In genomic region chr17:61401280-61402072, GRCh38 we compare ENCODE assay signal across 10 cellular contexts. TPM values are rescaled to one million over a fixed set of nuclear protein-coding genes. Genes with fewer than 3 reads are reported as not detected.
DNase-seq lines count a peak whose midpoint lies in the region; ATAC-seq and TF ChIP-seq lines count a peak whose summit lies in the region.
"Had no signal": no experiment of that assay in that cellular context is flagged by ENCODE, and none has a peak within 500 bp of the region (broad histone marks: within the 10 kb centered on the region; RNA-seq: fewer than 3 reads in every experiment).

No MANE protein-coding gene starts in this region.

- H2AFZ ChIP-seq in PC-3 (ENCODE audit: low read length), result peak overlapping the region; percentile 70
- H2AFZ ChIP-seq in neuronal stem cell (ENCODE audit: low read length), result peak overlapping the region; percentile 79

- no peaks in the 10 kb centered on the region for H3K27me3 ChIP-seq in AG04450 (ENCODE audit: control insufficient read depth, insufficient read depth, low read length)
- no peaks in the 10 kb centered on the region for H3K27me3 ChIP-seq in PC-3 (ENCODE audit: low read length)
- peaks cover 0 to 47% of the 10 kb centered on the region in 2 donors for H3K27me3 ChIP-seq in esophagus (ENCODE audit: control insufficient read depth in 1 of 2, insufficient read depth in 2 of 2, low read length in 2 of 2)
- H3K27me3 ChIP-seq in neuronal stem cell (ENCODE audit: control insufficient read depth in 3 of 3, insufficient read depth in 3 of 3, low read depth in 1 of 3, low read length in 3 of 3), result peaks cover 88 to 100% (median 92%) of the 10 kb centered on the region in 3 experiments

- H2BK15ac ChIP-seq in neuronal stem cell (ENCODE audit: low read length), result no peak overlapping the region

- H4K91ac ChIP-seq in neuronal stem cell (ENCODE audit: low read depth, low read length, poor library complexity), result no peak overlapping the region

- H3K9ac ChIP-seq in PC-3 (ENCODE audit: low read length), result peak overlapping the region; percentile 26
- H3K9ac ChIP-seq in neuronal stem cell (ENCODE audit: low read depth, low read length, poor library complexity), result peak overlapping the region; percentile 17

- H3K27ac ChIP-seq in AG04450 (ENCODE audit: low read depth, low read length) (peak overlapping the region; percentile 90), PC-3 (ENCODE audit: low read length) (no peak overlapping the region), esophagus (ENCODE audit: low read depth in 2 of 2, low read length in 1 of 2) (peak overlapping the region; percentile 69 to 77), neuronal stem cell (replicated peaks; ENCODE audit: low read length) (no peak overlapping the region)

- H3K23ac ChIP-seq in neuronal stem cell (ENCODE audit: low read depth, low read length, poor library complexity), result peak overlapping the region; percentile 52

- no peak for ATAC-seq in PC-3
- ATAC-seq in GM19351 (IDR thresholded peaks at IDR 0.05; ENCODE audit: unreplicated experiment), result no peak
- ATAC-seq in HG03469 (IDR thresholded peaks at IDR 0.05; ENCODE audit: unreplicated experiment), result no peak
- ATAC-seq in HG03095 (IDR thresholded peaks at IDR 0.05; ENCODE audit: unreplicated experiment), result no peak
- ATAC-seq in GM21447 (IDR thresholded peaks at IDR 0.05; ENCODE audit: unreplicated experiment), result no peak

- H3K36me3 ChIP-seq in PC-3 (ENCODE audit: low read depth, low read length) (no peaks in the 10 kb centered on the region), esophagus (ENCODE audit: control insufficient read depth in 2 of 2, insufficient read depth in 2 of 2, low read length in 1 of 2) (no peaks in the 10 kb centered on the region), neuronal stem cell (replicated peaks in 1 of 2; ENCODE audit: control insufficient read depth in 2 of 2, insufficient read depth in 2 of 2, low read length in 2 of 2) (no peaks in the 10 kb centered on the region)

- BruUV-seq in PC-3 (replicated peaks; lab: Mats Ljungman, UMichigan), result no TSS peak

- no peak overlapping the region for H3K14ac ChIP-seq in neuronal stem cell (ENCODE audit: low read length)

- H2BK120ac ChIP-seq in neuronal stem cell (ENCODE audit: low read depth, low read length), result no peak overlapping the region

- H2AK5ac ChIP-seq in neuronal stem cell (ENCODE audit: low read depth, low read length), result no peak overlapping the region

- peak overlapping the region; percentile 11 for H3K18ac ChIP-seq in neuronal stem cell (ENCODE audit: low read length)

- H3K4me1 ChIP-seq in PC-3 (ENCODE audit: insufficient read depth, low read length), result peaks cover 20% of the 10 kb centered on the region
- peaks cover 30 to 33% of the 10 kb centered on the region in 2 donors for H3K4me1 ChIP-seq in esophagus (ENCODE audit: control insufficient read depth in 2 of 2, insufficient read depth in 2 of 2, low read length in 1 of 2)
- peaks cover 12 to 13% of the 10 kb centered on the region in 2 donors for H3K4me1 ChIP-seq in neuronal stem cell (ENCODE audit: control insufficient read depth in 2 of 2, insufficient read depth in 1 of 2, low read depth in 1 of 2, low read length in 2 of 2)

- H3K79me1 ChIP-seq in neuronal stem cell (ENCODE audit: low read depth, low read length), result peaks cover 4% of the 10 kb centered on the region

- CTCF ChIA-PET in AG04450 (lab: Charles Lee), result interaction anchor here (0.7 to 1.0 kb wide), 2 partner anchors 12 to 400 kb away, joined by 3 to 5 read pairs; no protein-coding TSS in a partner anchor
- CTCF ChIA-PET in PC-3 (lab: Charles Lee), result interaction anchor here (0.5 to 0.6 kb wide), 2 partner anchors 42 to 649 kb away, joined by 3 read pairs; no protein-coding TSS in a partner anchor

- 27 to 45% methylated on average over 29 of the region's 29 CpGs for WGBS in esophagus, 2 donors
- WGBS in neuronal stem cell (ENCODE audit: extremely low coverage in 2 of 2, insufficient read length in 2 of 2, insufficient replicate concordance in 1 of 2), 2 donors, result no CpG with 5 or more reads among the region's 29 CpGs

- no peak overlapping the region for H2BK5ac ChIP-seq in neuronal stem cell (ENCODE audit: low read length)

- no peak overlapping the region for H4K8ac ChIP-seq in neuronal stem cell (ENCODE audit: low read depth, low read length)

- H3K4me2 ChIP-seq in PC-3 (ENCODE audit: low read length) (peak overlapping the region; percentile 94), neuronal stem cell (ENCODE audit: insufficient read depth, low read length, poor library complexity, severe bottlenecking) (no peak overlapping the region)

- H3F3A ChIP-seq in PC-3 (ENCODE audit: low read length, unreplicated experiment), result no peaks in the 10 kb centered on the region

- TF ChIP-seq CTCF in AG04450 (IDR thresholded peaks at IDR 0.05; ENCODE audit: low read depth, low read length) (no peak), PC-3 (conservative IDR thresholded peaks at IDR 0.05; ENCODE audit: low read depth, low read length) (no peak)

- H3K4me3 ChIP-seq in AG04450 (ENCODE audit: low read depth, low read length) (peak overlapping the region; percentile 98), PC-3 (ENCODE audit: low read length) (peak overlapping the region; percentile 72), esophagus (ENCODE audit: low read depth in 1 of 2, low read length in 2 of 2) (peak overlapping the region; percentile 51 to 54), neuronal stem cell (ENCODE audit: low read length in 2 of 2) (no peak overlapping the region)

- no peaks in the 10 kb centered on the region for H4K20me1 ChIP-seq in PC-3 (ENCODE audit: low read length)

- intact Hi-C loops in PC-3 (cut with micrococcal nuclease), result loop anchor here (2.0 kb wide), 1 partner anchor 431 kb away; no protein-coding TSS in a partner anchor

- no peaks in the 10 kb centered on the region; the same call in 1 of the 2 replicates for H3K9me3 ChIP-seq in AG04450 (ENCODE audit: control insufficient read depth, insufficient read depth, low read length)
- no peaks in the 10 kb centered on the region for H3K9me3 ChIP-seq in PC-3 (ENCODE audit: low read length)
- peaks cover 0 to 3% of the 10 kb centered on the region in 2 donors for H3K9me3 ChIP-seq in esophagus (ENCODE audit: control insufficient read depth in 2 of 2, insufficient read depth in 1 of 2, low read depth in 1 of 2, low read length in 1 of 2)
- H3K9me3 ChIP-seq in neuronal stem cell (replicated peaks in 1 of 2; ENCODE audit: control insufficient read depth in 2 of 2, insufficient read depth in 1 of 2, low read depth in 1 of 2, low read length in 2 of 2), result peaks cover 3 to 6% of the 10 kb centered on the region in 2 donors

- peaks cover 20% of the 10 kb centered on the region for H3K79me2 ChIP-seq in PC-3 (ENCODE audit: low read length)

- no peak overlapping the region for H2BK12ac ChIP-seq in neuronal stem cell (ENCODE audit: low read length)

- no peak overlapping the region for H3K4ac ChIP-seq in neuronal stem cell (ENCODE audit: low read length)

- DNase-seq in AG04450 (ENCODE audit: low read depth, low spot score) (no peak), PC-3 (no peak), neuronal stem cell (ENCODE audit: low spot score) (no peak)
- DNase-seq: NCI-H1417 had no signal

- H3K9me2 ChIP-seq in PC-3 (replicated peaks; ENCODE audit: low read length), result no peaks in the 10 kb centered on the region

- POLR2A ChIA-PET in AG04450 (lab: Yijun Ruan, JAX), result interaction anchor here (0.6 to 3.6 kb wide), 4 partner anchors 9 to 1558 kb away, joined by 4 to 27 read pairs (median 5); no protein-coding TSS in a partner anchor
- POLR2A ChIA-PET in PC-3 (lab: Charles Lee; ENCODE audit: unreplicated experiment), result no interaction called here

RNA-seq across cellular contexts. Expression of gene TBX2, which starts 1.8 kb away (rescaled TPM):
- 18.3 and 22.0 TPM in 2 replicates for polyA plus RNA-seq in AG04450 (2011; rRNA removed)
- polyA minus RNA-seq in AG04450 (2011; rRNA and poly(A)+ RNA removed), result 36.1 and 52.1 TPM in 2 replicates
- total RNA-seq in PC-3 (2014; rRNA removed), result 7.1 and 8.5 TPM in 2 replicates
- polyA plus RNA-seq in esophagus, result 1 to 10 TPM; 5.6 to 6.2 TPM
- not detected for polyA plus RNA-seq in neuronal stem cell (2013, experiment 1 of 2)
- not detected for polyA plus RNA-seq in neuronal stem cell (2013, experiment 2 of 2)

RNA-seq across cellular contexts. Expression of gene TBX4, which starts 50.7 kb away (rescaled TPM):
- polyA plus RNA-seq in AG04450 (2011; rRNA removed), result 0.06 and 0.11 TPM in 2 replicates
- not detected in 2 replicates for polyA minus RNA-seq in AG04450 (2011; rRNA and poly(A)+ RNA removed)
- total RNA-seq in PC-3 (2014; rRNA removed), result not detected in 2 replicates
- polyA plus RNA-seq in esophagus, result under 1 TPM in 1 of 2 donors, not detected in 1; 0.01 TPM
- not detected for polyA plus RNA-seq in neuronal stem cell (2013, experiment 1 of 2)
- not detected for polyA plus RNA-seq in neuronal stem cell (2013, experiment 2 of 2)
- total RNA-seq: frontal cortex had no signal

Comparison
In these comparisons a context has a peak if more than half of its experiments do, and no peak if none do; other contexts are left out.
1. H3K27ac ChIP-seq: peak in AG04450 (single experiment) and esophagus (2 of 2); none in PC-3 (single experiment) and neuronal stem cell (single experiment).
2. H3K4me3 ChIP-seq: peak in AG04450 (single experiment), PC-3 (single experiment) and esophagus (2 of 2); none in neuronal stem cell (0 of 2).